In genomic region chr16:48426244-48427135, GRCh38 we compare ENCODE assay signal across 18 cellular contexts. TPM values are rescaled to one million over a fixed set of nuclear protein-coding genes. Genes with fewer than 3 reads are reported as not detected.
A peak's percentile ranks its signal among the peaks of the same experiment; 100 is the strongest.
DNase-seq lines count a peak whose midpoint lies in the region; ATAC-seq, FAIRE-seq and TF ChIP-seq lines count a peak whose summit lies in the region.
"Had no signal": no experiment of that assay in that cellular context is flagged by ENCODE, and none has a peak within 500 bp of the region (broad histone marks: within the 10 kb centered on the region; RNA-seq: fewer than 3 reads in every experiment).

No MANE protein-coding gene starts in this region.

- no peak overlapping the region for H2BK120ac ChIP-seq in mesenchymal stem cell (ENCODE audit: low read depth, low read length)

- no peaks in the 10 kb centered on the region for H3K9me3 ChIP-seq in mesenchymal stem cell (ENCODE audit: control insufficient read depth, low read length)
- H3K9me3 ChIP-seq in esophagus squamous epithelium: no peaks in the 10 kb centered on the region
- H3K9me3 ChIP-seq: SK-N-SH had no signal

- no peak overlapping the region for H2BK12ac ChIP-seq in mesenchymal stem cell (ENCODE audit: low read length in 2 of 2)

- H2AFZ ChIP-seq in mesenchymal stem cell (ENCODE audit: low read depth, low read length): no peak overlapping the region

- H3K4ac ChIP-seq in mesenchymal stem cell (ENCODE audit: low read depth in 1 of 2, low read length in 2 of 2): no peak overlapping the region

- peaks cover 0 to 5% of the 10 kb centered on the region in 2 experiments for H3K27me3 ChIP-seq in mesenchymal stem cell (ENCODE audit: control insufficient read depth in 1 of 2, insufficient read depth in 1 of 2, low read length in 2 of 2)
- H3K27me3 ChIP-seq in esophagus squamous epithelium: no peaks in the 10 kb centered on the region

- DNase-seq in AG10803 (ENCODE audit: low read depth): peak; percentile 49
- no peak for DNase-seq in GM19239 (ENCODE audit: insufficient read length, low spot score)
- peak; percentile 66 for DNase-seq in astrocyte of the hippocampus (ENCODE audit: low read depth, low spot score)
- no peak for DNase-seq in mesenchymal stem cell
- DNase-seq in NCI-H524 treated with DMSO at 0.1 percent for 48 hours (lab: John Stamatoyannopoulos, UW): no peak
- no peak for DNase-seq in esophagus squamous epithelium (lab: John Stamatoyannopoulos, UW)
- no peak for DNase-seq in activated T-helper 2 cell treated with anti-CD3 and anti-CD28 coated beads, Interferon-gamma antibody, Interleukin-2, Interleukin-4, amounts not matched to agents 10 μg/mL and 5 μg/mL and 100 μg/mL, durations not matched to agents 14 hours and 24 hours and 36 hours (ENCODE audit: low spot score)
- DNase-seq: activated CD4-positive, alpha-beta T cell treated with anti-CD3 and anti-CD28 coated beads, Interleukin-2, amount 10 ng/mL, durations not matched to agents 7 days and 5 days; GF-D8; mesendoderm; NCI-H1694 treated with DMSO at 0.1 percent for 48 hours; NCI-H510A; SK-N-SH; small intestine; stimulated activated naive CD4-positive, alpha-beta T cell had no signal

- H4K8ac ChIP-seq in mesenchymal stem cell (ENCODE audit: low read length): no peak overlapping the region

- no peaks in the 10 kb centered on the region for H3K36me3 Mint-ChIP-seq in activated T-helper 2 cell treated with anti-CD3 and anti-CD28 coated beads, Interferon-gamma antibody, Interleukin-2, Interleukin-4, amounts not matched to agents 10 μg/mL and 5 μg/mL and 100 μg/mL, durations not matched to agents 14 hours and 24 hours and 36 hours (ENCODE audit: low read depth)
- H3K36me3 Mint-ChIP-seq: activated naive CD8-positive, alpha-beta T cell had no signal

- H2AK5ac ChIP-seq in mesenchymal stem cell (ENCODE audit: low read length, severe bottlenecking): no peak overlapping the region

- H3K9ac ChIP-seq in mesenchymal stem cell (ENCODE audit: low read length): no peak overlapping the region
- H3K9ac ChIP-seq: SK-N-SH had no signal

- 87% methylated on average over 1 of the region's 2 CpGs for WGBS in mesenchymal stem cell
- WGBS in esophagus squamous epithelium, 2 donors: 67 to 75% methylated on average over 2 of the region's 2 CpGs

- H3K36me3 ChIP-seq in mesenchymal stem cell (ENCODE audit: control insufficient read depth in 1 of 2, insufficient read depth in 2 of 2, low read depth in 1 of 2, low read length in 2 of 2) (no peaks in the 10 kb centered on the region), esophagus squamous epithelium (no peaks in the 10 kb centered on the region)

- no peak overlapping the region for H3K4me2 ChIP-seq in mesenchymal stem cell (ENCODE audit: low read length, poor library complexity, severe bottlenecking)
- H3K4me2 ChIP-seq: SK-N-SH had no signal

- H3K23ac ChIP-seq in mesenchymal stem cell (ENCODE audit: low read length in 2 of 2): no peak overlapping the region

- no peaks in the 10 kb centered on the region for H3K9me3 Mint-ChIP-seq in activated T-helper 2 cell treated with anti-CD3 and anti-CD28 coated beads, Interferon-gamma antibody, Interleukin-2, Interleukin-4, amounts not matched to agents 10 μg/mL and 5 μg/mL and 100 μg/mL, durations not matched to agents 14 hours and 24 hours and 36 hours
- H3K9me3 Mint-ChIP-seq: activated CD4-positive, alpha-beta T cell treated with anti-CD3 and anti-CD28 coated beads, Interleukin-2, amount 10 ng/mL, durations not matched to agents 7 days and 5 days had no signal

- intact Hi-C loops in esophagus squamous epithelium (cut with DNase I): no loop called here
- intact Hi-C loops in activated T-helper 2 cell treated with anti-CD3 and anti-CD28 coated beads, Interferon-gamma antibody, Interleukin-2, Interleukin-4, amounts not matched to agents 10 μg/mL and 5 μg/mL and 100 μg/mL, durations not matched to agents 14 hours and 24 hours and 36 hours (cut with micrococcal nuclease): no loop called here

- no peak overlapping the region for H4K91ac ChIP-seq in mesenchymal stem cell (ENCODE audit: low read length)

- FAIRE-seq in GM19239 (lab: Jason Lieb, UNC): peak; percentile 14
- FAIRE-seq: small intestine, urothelium cell line had no signal

- H3K27ac ChIP-seq in mesenchymal stem cell (ENCODE audit: low read length, poor library complexity, severe bottlenecking): peak overlapping the region; percentile 2
- H3K27ac ChIP-seq in esophagus squamous epithelium: no peak overlapping the region

- peak overlapping the region in 1 of 2 experiments; percentile 14 for H3K14ac ChIP-seq in mesenchymal stem cell (ENCODE audit: low read length in 2 of 2)

- H3K27me3 Mint-ChIP-seq in activated T-helper 2 cell treated with anti-CD3 and anti-CD28 coated beads, Interferon-gamma antibody, Interleukin-2, Interleukin-4, amounts not matched to agents 10 μg/mL and 5 μg/mL and 100 μg/mL, durations not matched to agents 14 hours and 24 hours and 36 hours (ENCODE audit: low read depth): peaks cover 2% of the 10 kb centered on the region
- H3K27me3 Mint-ChIP-seq: activated CD4-positive, alpha-beta T cell treated with anti-CD3 and anti-CD28 coated beads, Interleukin-2, amount 10 ng/mL, durations not matched to agents 7 days and 5 days; activated naive CD8-positive, alpha-beta T cell had no signal

- no peak overlapping the region for H3K4me3 Mint-ChIP-seq in activated T-helper 2 cell treated with anti-CD3 and anti-CD28 coated beads, Interferon-gamma antibody, Interleukin-2, Interleukin-4, amounts not matched to agents 10 μg/mL and 5 μg/mL and 100 μg/mL, durations not matched to agents 14 hours and 24 hours and 36 hours (ENCODE audit: low read depth)
- H3K4me3 Mint-ChIP-seq: activated CD4-positive, alpha-beta T cell treated with anti-CD3 and anti-CD28 coated beads, Interleukin-2, amount 10 ng/mL, durations not matched to agents 7 days and 5 days; activated naive CD8-positive, alpha-beta T cell had no signal

- no peaks in the 10 kb centered on the region for H3K4me1 Mint-ChIP-seq in activated T-helper 2 cell treated with anti-CD3 and anti-CD28 coated beads, Interferon-gamma antibody, Interleukin-2, Interleukin-4, amounts not matched to agents 10 μg/mL and 5 μg/mL and 100 μg/mL, durations not matched to agents 14 hours and 24 hours and 36 hours (ENCODE audit: low read depth)
- H3K4me1 Mint-ChIP-seq: activated CD4-positive, alpha-beta T cell treated with anti-CD3 and anti-CD28 coated beads, Interleukin-2, amount 10 ng/mL, durations not matched to agents 7 days and 5 days had no signal

- TF ChIP-seq CTCF in AG10803 (conservative IDR thresholded peaks at IDR 0.05; ENCODE audit: low read length) (no peak), esophagus squamous epithelium (IDR thresholded peaks at IDR 0.05) (no peak)

- no peak for ATAC-seq in HG02571 (IDR thresholded peaks at IDR 0.05; ENCODE audit: unreplicated experiment)

- no peak overlapping the region for H3K18ac ChIP-seq in mesenchymal stem cell (ENCODE audit: low read depth in 1 of 2, low read length in 2 of 2)

- H2BK5ac ChIP-seq in mesenchymal stem cell (ENCODE audit: low read depth, low read length, poor library complexity, severe bottlenecking): no peak overlapping the region

- H3K4me1 ChIP-seq in mesenchymal stem cell (ENCODE audit: control insufficient read depth, insufficient read depth, low read depth, low read length) (peaks cover 8% of the 10 kb centered on the region), esophagus squamous epithelium (no peaks in the 10 kb centered on the region)

- H2BK15ac ChIP-seq in mesenchymal stem cell (ENCODE audit: low read depth, poor library complexity, severe bottlenecking): no peak overlapping the region

- no peak overlapping the region for H3K4me3 ChIP-seq in AG10803 (ENCODE audit: low read length)
- no peak overlapping the region for H3K4me3 ChIP-seq in mesenchymal stem cell (ENCODE audit: insufficient read depth in 1 of 2, low read depth in 1 of 2, low read length in 2 of 2)
- no peak overlapping the region for H3K4me3 ChIP-seq in esophagus squamous epithelium

- no peaks in the 10 kb centered on the region for H3K79me1 ChIP-seq in mesenchymal stem cell (replicated peaks; ENCODE audit: low read length, poor library complexity, severe bottlenecking)

- no peak for TF ChIP-seq POLR2A in esophagus squamous epithelium (IDR thresholded peaks at IDR 0.05)

- H3K27ac Mint-ChIP-seq in activated T-helper 2 cell treated with anti-CD3 and anti-CD28 coated beads, Interferon-gamma antibody, Interleukin-2, Interleukin-4, amounts not matched to agents 10 μg/mL and 5 μg/mL and 100 μg/mL, durations not matched to agents 14 hours and 24 hours and 36 hours: no peak overlapping the region
- H3K27ac Mint-ChIP-seq: activated CD4-positive, alpha-beta T cell treated with anti-CD3 and anti-CD28 coated beads, Interleukin-2, amount 10 ng/mL, durations not matched to agents 7 days and 5 days; activated naive CD8-positive, alpha-beta T cell had no signal

RNA-seq across cellular contexts. Expression of gene SIAH1, which starts 41.3 kb away (rescaled TPM):
- polyA plus RNA-seq in mesenchymal stem cell (2013, experiment 1 of 2): 12.5 TPM
- polyA plus RNA-seq in mesenchymal stem cell (2013, experiment 2 of 2): 14.0 TPM
- 10 to 100 TPM; 13.1 to 24.4 (median 16.5) TPM for total RNA-seq in esophagus squamous epithelium
- total RNA-seq in activated T-helper 2 cell treated with anti-CD3 and anti-CD28 coated beads, Interferon-gamma antibody, Interleukin-2, Interleukin-4, amounts not matched to agents 10 μg/mL and 5 μg/mL and 100 μg/mL, durations not matched to agents 14 hours and 24 hours and 36 hours: 16.2 and 17.0 TPM in 2 replicates

Comparison
In these comparisons a context has a peak if more than half of its experiments do, and no peak if none do; other contexts are left out.
1. DNase-seq: peak in AG10803 (single experiment) and astrocyte of the hippocampus (single experiment); none in GM19239 (single experiment), mesenchymal stem cell (single experiment), NCI-H524 treated with DMSO at 0.1 percent for 48 hours (single experiment), esophagus squamous epithelium (single experiment) and activated T-helper 2 cell treated with anti-CD3 and anti-CD28 coated beads, Interferon-gamma antibody, Interleukin-2, Interleukin-4, amounts not matched to agents 10 μg/mL and 5 μg/mL and 100 μg/mL, durations not matched to agents 14 hours and 24 hours and 36 hours (single experiment).